In the genomic region with DNA sequence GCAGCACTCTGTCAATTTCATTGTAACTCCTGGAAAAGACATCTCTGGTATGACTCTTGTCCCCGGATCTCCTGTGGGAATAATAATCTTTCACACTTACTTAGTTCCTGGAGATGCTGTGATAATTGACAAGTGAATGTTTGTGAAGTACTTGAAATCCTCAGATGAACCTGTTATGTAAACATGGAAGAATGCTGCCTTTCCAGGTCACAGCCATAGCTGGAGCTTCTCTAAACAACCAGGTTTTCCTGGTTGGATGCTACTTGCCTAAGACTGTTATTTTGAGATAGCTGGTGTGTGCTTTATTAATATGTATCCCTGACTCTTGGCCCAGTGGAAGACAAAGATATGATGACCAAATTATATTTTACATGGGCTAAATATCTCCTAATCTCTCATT, we compare ENCODE assay signal across 16 cellular contexts.
"Had no signal": no experiment of that assay in that cellular context is flagged by ENCODE, and none has a peak within 500 bp of the region (broad histone marks: within the 10 kb centered on the region; RNA-seq: fewer than 3 reads in every experiment).

No MANE protein-coding gene starts in this region.

- H3K27ac ChIP-seq: ascending aorta, esophagus muscularis mucosa, neutrophil, skin epidermis, thyroid gland, vagina, WERI-Rb-1 had no signal

- H3K4me3 ChIP-seq: ascending aorta, esophagus muscularis mucosa, mucosa of descending colon, skin epidermis, thyroid gland, vagina had no signal

- H3K4me1 ChIP-seq: esophagus muscularis mucosa, thyroid gland, vagina had no signal

- H3K27me3 ChIP-seq: ascending aorta, esophagus muscularis mucosa, neutrophil, thyroid gland, vagina had no signal

- H3K4me3 Mint-ChIP-seq: activated CD4-positive, alpha-beta T cell treated with anti-CD3 and anti-CD28 coated beads for 36 hours; activated CD8-positive, alpha-beta T cell treated with anti-CD3 and anti-CD28 coated beads for 36 hours; activated naive CD8-positive, alpha-beta T cell treated with anti-CD3 and anti-CD28 coated beads, Interleukin-2, amount 50 U/mL, for 24 hours; naive thymus-derived CD8-positive, alpha-beta T cell had no signal

- DNase-seq: activated CD4-positive, alpha-beta T cell treated with anti-CD3 and anti-CD28 coated beads for 36 hours; activated CD8-positive, alpha-beta memory T cell treated with anti-CD3 and anti-CD28 coated beads, Interleukin-2, amount 50 U/mL, for 48 hours; activated CD8-positive, alpha-beta T cell treated with anti-CD3 and anti-CD28 coated beads for 36 hours; activated naive CD4-positive, alpha-beta T cell treated with Interleukin-2 at 50 U/mL for 16 hours; activated naive CD8-positive, alpha-beta T cell treated with anti-CD3 and anti-CD28 coated beads, Interleukin-2, amount 50 U/mL, for 24 hours; left colon; mucosa of descending colon; naive thymus-derived CD8-positive, alpha-beta T cell; thyroid gland; WERI-Rb-1 had no signal

- H3K27me3 Mint-ChIP-seq: activated CD4-positive, alpha-beta T cell treated with anti-CD3 and anti-CD28 coated beads for 36 hours; activated CD8-positive, alpha-beta T cell treated with anti-CD3 and anti-CD28 coated beads for 36 hours; activated naive CD8-positive, alpha-beta T cell treated with anti-CD3 and anti-CD28 coated beads, Interleukin-2, amount 50 U/mL, for 24 hours; naive thymus-derived CD8-positive, alpha-beta T cell had no signal

- H3K27ac Mint-ChIP-seq: activated CD4-positive, alpha-beta T cell treated with anti-CD3 and anti-CD28 coated beads for 36 hours; activated CD8-positive, alpha-beta T cell treated with anti-CD3 and anti-CD28 coated beads for 36 hours; activated naive CD8-positive, alpha-beta T cell treated with anti-CD3 and anti-CD28 coated beads, Interleukin-2, amount 50 U/mL, for 24 hours; naive thymus-derived CD8-positive, alpha-beta T cell had no signal

- H3K4me1 Mint-ChIP-seq: activated CD4-positive, alpha-beta T cell treated with anti-CD3 and anti-CD28 coated beads for 36 hours; activated naive CD8-positive, alpha-beta T cell treated with anti-CD3 and anti-CD28 coated beads, Interleukin-2, amount 50 U/mL, for 24 hours had no signal

- ATAC-seq: activated CD4-positive, alpha-beta T cell treated with anti-CD3 and anti-CD28 coated beads for 36 hours; activated CD8-positive, alpha-beta T cell treated with anti-CD3 and anti-CD28 coated beads for 36 hours; activated naive CD8-positive, alpha-beta T cell treated with anti-CD3 and anti-CD28 coated beads, Interleukin-2, amount 50 U/mL, for 24 hours; left colon; mucosa of descending colon; naive thymus-derived CD8-positive, alpha-beta T cell had no signal

- H3K36me3 ChIP-seq: ascending aorta, esophagus muscularis mucosa, neutrophil, thyroid gland, vagina, WERI-Rb-1 had no signal

- FAIRE-seq: endometrium had no signal

- H3K9me3 ChIP-seq: ascending aorta, esophagus muscularis mucosa, mucosa of descending colon, neutrophil, thyroid gland, vagina had no signal
